Comparison of ENCODE assay signal across 8 cellular contexts in the genomic region with DNA sequence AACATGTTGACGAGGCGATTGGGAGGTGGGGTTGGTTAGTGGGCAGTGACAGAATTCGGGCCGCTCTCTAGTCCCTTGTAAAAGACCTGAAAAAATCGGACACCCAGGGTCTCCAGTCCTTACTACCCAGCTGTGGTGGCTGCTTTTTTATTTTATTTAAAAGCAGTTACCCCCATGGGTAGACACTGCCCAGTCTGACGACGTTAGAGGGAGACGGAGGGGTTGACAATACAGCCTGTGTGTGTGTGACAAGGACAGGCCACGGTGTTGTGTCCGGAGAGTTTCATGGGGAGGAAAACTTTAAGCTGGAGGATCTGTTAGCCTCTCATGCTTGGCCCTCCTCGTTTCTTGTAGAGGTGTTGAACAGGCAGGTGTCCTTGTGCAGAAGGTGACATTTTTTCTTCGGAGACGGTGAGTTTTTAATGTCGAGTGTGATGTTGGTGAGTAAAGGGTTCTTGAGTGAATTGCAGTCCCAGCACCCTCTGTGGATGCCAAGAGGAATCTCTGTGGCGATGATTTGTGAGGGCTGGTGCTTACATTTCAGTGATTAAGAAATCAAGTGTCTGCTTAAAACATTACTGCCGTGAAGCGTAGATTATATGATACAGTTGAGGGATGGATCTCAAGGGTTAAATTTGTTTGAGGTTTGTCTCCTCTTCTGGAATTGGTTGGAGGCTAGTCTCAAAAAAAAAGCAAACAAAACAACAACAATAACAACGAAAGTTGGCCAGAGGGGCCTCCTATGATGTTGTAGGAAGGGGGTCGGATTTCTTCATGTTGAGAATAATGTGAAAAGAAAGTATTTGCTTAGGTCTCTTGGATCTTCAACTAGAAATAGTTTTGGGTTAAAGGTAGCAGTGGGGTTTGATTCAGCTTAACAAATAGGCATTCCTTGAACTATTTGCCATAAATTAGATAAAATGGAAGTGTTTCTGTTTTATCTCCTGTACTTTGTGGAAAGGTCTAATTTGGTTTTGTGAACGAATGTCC. TPM values are rescaled to one million over a fixed set of nuclear protein-coding genes. Genes with fewer than 3 reads are reported as not detected.
A peak's percentile ranks its signal among the peaks of the same experiment; 100 is the strongest.
DNase-seq lines count a peak whose midpoint lies in the region; ATAC-seq and TF ChIP-seq lines count a peak whose summit lies in the region.

No MANE protein-coding gene starts in this region.

- H3K9me3 ChIP-seq in CD4-positive, CD25-positive, alpha-beta regulatory T cell (ENCODE audit: control insufficient read depth in 2 of 2, low read length in 2 of 2), result no peaks in the 10 kb centered on the region
- H3K9me3 ChIP-seq in right atrium auricular region, result no peaks in the 10 kb centered on the region

- no peaks in the 10 kb centered on the region for H3K36me3 ChIP-seq in CD4-positive, CD25-positive, alpha-beta regulatory T cell (ENCODE audit: control insufficient read depth, insufficient read depth, low read length)
- no peaks in the 10 kb centered on the region for H3K36me3 ChIP-seq in right atrium auricular region

- no peaks in the 10 kb centered on the region for H3K27me3 ChIP-seq in CD4-positive, CD25-positive, alpha-beta regulatory T cell (ENCODE audit: control insufficient read depth, insufficient read depth, low read length)
- H3K27me3 ChIP-seq in right atrium auricular region, result no peaks in the 10 kb centered on the region

- H3K27ac ChIP-seq in CD4-positive, CD25-positive, alpha-beta regulatory T cell (ENCODE audit: insufficient read depth, low read length, poor library complexity, severe bottlenecking), result peak overlapping the region; percentile 90
- H3K27ac ChIP-seq in right atrium auricular region, result peak overlapping the region; percentile 89 to 90

- no peak for ATAC-seq in CD4-positive, CD25-positive, alpha-beta regulatory T cell (ENCODE audit: low read depth in 2 of 2)
- peak; percentile 0 for ATAC-seq in HG03460 (IDR thresholded peaks at IDR 0.05; ENCODE audit: unreplicated experiment)
- no peak for ATAC-seq in activated naive CD4-positive, alpha-beta T cell treated with anti-CD3 and anti-CD28 coated beads, Interleukin-2, amount 50 U/mL, for 72 hours
- ATAC-seq in HG02759 (IDR thresholded peaks at IDR 0.05; ENCODE audit: unreplicated experiment), result no peak

- TF ChIP-seq CTCF in right atrium auricular region (IDR thresholded peaks at IDR 0.05), result no peak

- H3K9me3 Mint-ChIP-seq in CD4-positive, CD25-positive, alpha-beta regulatory T cell, result no peaks in the 10 kb centered on the region
- H3K9me3 Mint-ChIP-seq in activated naive CD4-positive, alpha-beta T cell treated with anti-CD3 and anti-CD28 coated beads, Interleukin-2, amount 50 U/mL, for 72 hours, result no peaks in the 10 kb centered on the region

- H3K36me3 Mint-ChIP-seq in CD4-positive, CD25-positive, alpha-beta regulatory T cell, result no peaks in the 10 kb centered on the region
- H3K36me3 Mint-ChIP-seq in activated naive CD4-positive, alpha-beta T cell treated with anti-CD3 and anti-CD28 coated beads, Interleukin-2, amount 50 U/mL, for 72 hours, result peaks cover 0 to 12% of the 10 kb centered on the region in 2 donors

- H3K4me3 Mint-ChIP-seq in CD4-positive, CD25-positive, alpha-beta regulatory T cell, result peak overlapping the region; percentile 79 to 96 (median 92)

- DNase-seq in CD4-positive, CD25-positive, alpha-beta regulatory T cell, result peak in 1 of 3 donors; percentile 11
- no peak for DNase-seq in activated naive CD4-positive, alpha-beta T cell treated with anti-CD3 and anti-CD28 coated beads, Interleukin-2, amount 50 U/mL, for 72 hours (ENCODE audit: low spot score in 2 of 2)
- no peak for DNase-seq in right atrium auricular region (ENCODE audit: low spot score)
- peak; percentile 37 for DNase-seq in renal cortical epithelial cell (ENCODE audit: low read depth)
- DNase-seq in NCI-H128 (lab: John Stamatoyannopoulos, UW; ENCODE audit: unreplicated experiment), result no peak
- no peak for DNase-seq in GM19240 (ENCODE audit: insufficient read length, low spot score)

- peak overlapping the region; percentile 45 to 85 (median 66) for H3K27ac Mint-ChIP-seq in CD4-positive, CD25-positive, alpha-beta regulatory T cell
- peak overlapping the region; percentile 3 to 76 for H3K27ac Mint-ChIP-seq in activated naive CD4-positive, alpha-beta T cell treated with anti-CD3 and anti-CD28 coated beads, Interleukin-2, amount 50 U/mL, for 72 hours

- no peaks in the 10 kb centered on the region for H3K27me3 Mint-ChIP-seq in CD4-positive, CD25-positive, alpha-beta regulatory T cell

- peaks cover 34 to 67% (median 54%) of the 10 kb centered on the region in 4 donors for H3K4me1 Mint-ChIP-seq in CD4-positive, CD25-positive, alpha-beta regulatory T cell

- H3K4me3 ChIP-seq in CD4-positive, CD25-positive, alpha-beta regulatory T cell (ENCODE audit: low read depth, low read length), result peak overlapping the region; percentile 79
- H3K4me3 ChIP-seq in right atrium auricular region, result peak overlapping the region; percentile 82 to 96

- peaks cover 39% of the 10 kb centered on the region for H3K4me1 ChIP-seq in CD4-positive, CD25-positive, alpha-beta regulatory T cell (ENCODE audit: control insufficient read depth, insufficient read depth, low read length, poor library complexity, severe bottlenecking)
- H3K4me1 ChIP-seq in right atrium auricular region, result peaks cover 0 to 38% of the 10 kb centered on the region in 2 donors

RNA-seq across cellular contexts. Expression of a gene that starts 1.5 kb away (rescaled TPM):
- 53.6 TPM for total RNA-seq in CD4-positive, CD25-positive, alpha-beta regulatory T cell
- 10 to 100 TPM in 3 of 4 donors, 1 to 10 TPM in 1; 9.0 to 20.9 (median 12.7) TPM for polyA plus RNA-seq in CD4-positive, CD25-positive, alpha-beta regulatory T cell
- total RNA-seq in activated naive CD4-positive, alpha-beta T cell treated with anti-CD3 and anti-CD28 coated beads, Interleukin-2, amount 50 U/mL, for 72 hours, result 10 to 100 TPM; 17.1 to 29.1 TPM
- 10 to 100 TPM; 33.8 to 43.6 TPM for total RNA-seq in right atrium auricular region
- 8.3 and 22.3 TPM in 2 replicates for total RNA-seq in renal cortical epithelial cell
